In genomic region chr22:43293661-43294392, GRCh38 we compare ENCODE assay signal across 1 cellular context.
TF ChIP-seq lines count a peak whose summit lies in the region.

No MANE protein-coding gene starts in this region.

TF ChIP-seq in endothelial cell of umbilical vein, 7 proteins besides CTCF, POLR2A, EP300 and RAD21:
- peak; percentile 49 for TF ChIP-seq FOS (IDR thresholded peaks at IDR 0.05; ENCODE audit: borderline replicate concordance, insufficient read depth, low read length)
- no peak for TF ChIP-seq MAX (IDR thresholded peaks at IDR 0.05; ENCODE audit: insufficient read depth, insufficient read length)
